ENCODE assay signal across 10 cellular contexts in genomic region chr11:70159612-70160570, GRCh38. TPM values are rescaled to one million over a fixed set of nuclear protein-coding genes. Genes with fewer than 3 reads are reported as not detected.
DNase-seq lines count a peak whose midpoint lies in the region; ATAC-seq and TF ChIP-seq lines count a peak whose summit lies in the region.
"Had no signal": no experiment of that assay in that cellular context is flagged by ENCODE, and none has a peak within 500 bp of the region (broad histone marks: within the 10 kb centered on the region; RNA-seq: fewer than 3 reads in every experiment).

No MANE protein-coding gene starts in this region.

- H3K9me3 ChIP-seq in BLaER1 treated with 17β-estradiol and CSF1 and Interleukin-3, amounts not matched to agents 10 nM and 100 nM (replicated peaks in 1 of 11): no peaks in the 10 kb centered on the region
- H3K9me3 ChIP-seq in neuronal stem cell (replicated peaks in 1 of 2; ENCODE audit: control insufficient read depth in 2 of 2, insufficient read depth in 1 of 2, low read depth in 1 of 2, low read length in 2 of 2) (no peaks in the 10 kb centered on the region), hepatocyte (ENCODE audit: low read depth) (no peaks in the 10 kb centered on the region)

- peaks cover 26 to 60% (median 54%) of the 10 kb centered on the region in 10 experiments for H3K4me1 ChIP-seq in BLaER1 treated with 17β-estradiol and CSF1 and Interleukin-3, amounts not matched to agents 10 nM and 100 nM
- H3K4me1 ChIP-seq in neuronal stem cell (ENCODE audit: control insufficient read depth in 2 of 2, insufficient read depth in 1 of 2, low read depth in 1 of 2, low read length in 2 of 2) (peaks cover 0 to 6% of the 10 kb centered on the region in 2 donors), hepatocyte (ENCODE audit: insufficient read depth) (no peaks in the 10 kb centered on the region)

- no CpG with 5 or more reads among the region's 24 CpGs for WGBS in neuronal stem cell (ENCODE audit: extremely low coverage in 2 of 2, insufficient read length in 2 of 2, insufficient replicate concordance in 1 of 2), 2 donors
- WGBS in hepatocyte (ENCODE audit: low lambda C conversion rate, missing lambda C conversion rate): 92% methylated on average over 24 of the region's 24 CpGs

- no peak overlapping the region for H4K91ac ChIP-seq in neuronal stem cell (ENCODE audit: low read depth, low read length, poor library complexity)

- DNase-seq in LHCN-M2 (ENCODE audit: low read depth): peak; percentile 41
- DNase-seq in coronary artery (ENCODE audit: low spot score): peak; percentile 83
- DNase-seq in neuronal stem cell (ENCODE audit: low spot score): no peak
- no peak for DNase-seq in T-helper 1 cell
- DNase-seq in hepatocyte (ENCODE audit: low spot score): no peak
- DNase-seq: naive thymus-derived CD8-positive, alpha-beta T cell; WERI-Rb-1 had no signal

- H2BK5ac ChIP-seq in neuronal stem cell (ENCODE audit: low read length): no peak overlapping the region

- no peak for ATAC-seq in GM19463 (IDR thresholded peaks at IDR 0.05; ENCODE audit: unreplicated experiment)
- no peak for ATAC-seq in GM18520 (IDR thresholded peaks at IDR 0.05; ENCODE audit: unreplicated experiment)
- ATAC-seq: naive thymus-derived CD8-positive, alpha-beta T cell had no signal

- H3K4me3 ChIP-seq in BLaER1 treated with 17β-estradiol and CSF1 and Interleukin-3, amounts not matched to agents 10 nM and 100 nM: no peak overlapping the region
- no peak overlapping the region for H3K4me3 ChIP-seq in coronary artery
- no peak overlapping the region for H3K4me3 ChIP-seq in neuronal stem cell (ENCODE audit: low read length in 2 of 2)
- no peak overlapping the region for H3K4me3 ChIP-seq in hepatocyte

- no peak overlapping the region for H2AFZ ChIP-seq in neuronal stem cell (ENCODE audit: low read length)
- H2AFZ ChIP-seq in hepatocyte: no peak overlapping the region

- H3K27me3 ChIP-seq in BLaER1 treated with 17β-estradiol and CSF1 and Interleukin-3, amounts not matched to agents 10 nM and 100 nM: peaks cover 0 to 16% (median 0%) of the 10 kb centered on the region in 11 experiments; a peak in 4 of 22 replicates
- H3K27me3 ChIP-seq in neuronal stem cell (ENCODE audit: control insufficient read depth in 3 of 3, insufficient read depth in 3 of 3, low read depth in 1 of 3, low read length in 3 of 3): peaks cover 0 to 27% (median 0%) of the 10 kb centered on the region in 3 experiments
- no peaks in the 10 kb centered on the region for H3K27me3 ChIP-seq in hepatocyte

- H2BK15ac ChIP-seq in neuronal stem cell (ENCODE audit: low read length): no peak overlapping the region

- H3K14ac ChIP-seq in neuronal stem cell (ENCODE audit: low read length): peak overlapping the region; percentile 48

- H3K79me1 ChIP-seq in neuronal stem cell (ENCODE audit: low read depth, low read length): no peaks in the 10 kb centered on the region

- peak overlapping the region; percentile 21 for H3K23ac ChIP-seq in neuronal stem cell (ENCODE audit: low read depth, low read length, poor library complexity)

- H3K4me2 ChIP-seq in BLaER1 treated with 17β-estradiol and CSF1 and Interleukin-3, amounts not matched to agents 10 nM and 100 nM: peak overlapping the region in 9 of 11 experiments; percentile 7 to 89 (median 34); a peak in 19 of 22 replicates
- H3K4me2 ChIP-seq in neuronal stem cell (ENCODE audit: insufficient read depth, low read length, poor library complexity, severe bottlenecking) (no peak overlapping the region), hepatocyte (no peak overlapping the region)

- H4K8ac ChIP-seq in neuronal stem cell (ENCODE audit: low read depth, low read length): no peak overlapping the region

- H3K9ac ChIP-seq in BLaER1 treated with 17β-estradiol and CSF1 and Interleukin-3, amounts not matched to agents 10 nM and 100 nM: no peak overlapping the region
- no peak overlapping the region for H3K9ac ChIP-seq in neuronal stem cell (ENCODE audit: low read depth, low read length, poor library complexity)

- no peaks in the 10 kb centered on the region for H3K9me2 ChIP-seq in hepatocyte (replicated peaks; ENCODE audit: insufficient read depth)

- H4K20me1 ChIP-seq in BLaER1 treated with 17β-estradiol and CSF1 and Interleukin-3, amounts not matched to agents 10 nM and 100 nM: no peaks in the 10 kb centered on the region
- no peaks in the 10 kb centered on the region for H4K20me1 ChIP-seq in hepatocyte (ENCODE audit: insufficient read depth, poor library complexity, severe bottlenecking)

- peak overlapping the region; percentile 73 for H2AK5ac ChIP-seq in neuronal stem cell (ENCODE audit: low read depth, low read length)

- H3K36me3 ChIP-seq in BLaER1 treated with 17β-estradiol and CSF1 and Interleukin-3, amounts not matched to agents 10 nM and 100 nM: no peaks in the 10 kb centered on the region
- no peaks in the 10 kb centered on the region for H3K36me3 ChIP-seq in neuronal stem cell (replicated peaks in 1 of 2; ENCODE audit: control insufficient read depth in 2 of 2, insufficient read depth in 2 of 2, low read length in 2 of 2)
- H3K36me3 ChIP-seq in hepatocyte (replicated peaks; ENCODE audit: insufficient read depth, low read depth): no peaks in the 10 kb centered on the region
- H3K36me3 ChIP-seq: WERI-Rb-1 had no signal

- H3K79me2 ChIP-seq in hepatocyte: no peaks in the 10 kb centered on the region

- TF ChIP-seq CTCF in coronary artery (IDR thresholded peaks at IDR 0.05) (no peak), hepatocyte (IDR thresholded peaks at IDR 0.05; ENCODE audit: poor library complexity) (no peak)

- H3K27ac ChIP-seq in BLaER1 treated with 17β-estradiol and CSF1 and Interleukin-3, amounts not matched to agents 10 nM and 100 nM: peak overlapping the region in 1 of 11 experiments; percentile 6; a peak in 1 of 22 replicates
- H3K27ac ChIP-seq in coronary artery (peak overlapping the region in 1 of 2 donors; percentile 68), neuronal stem cell (replicated peaks; ENCODE audit: low read length) (no peak overlapping the region), hepatocyte (no peak overlapping the region)
- H3K27ac ChIP-seq: WERI-Rb-1 had no signal

- peak overlapping the region; percentile 43 for H2BK12ac ChIP-seq in neuronal stem cell (ENCODE audit: low read length)

- no peak overlapping the region for H3K4ac ChIP-seq in neuronal stem cell (ENCODE audit: low read length)

- H2BK120ac ChIP-seq in neuronal stem cell (ENCODE audit: low read depth, low read length): no peak overlapping the region

- H3K18ac ChIP-seq in neuronal stem cell (ENCODE audit: low read length): peak overlapping the region; percentile 62

RNA-seq across cellular contexts. Expression of gene FADD, which starts 43.2 kb away (rescaled TPM):
- total RNA-seq in LHCN-M2 (2014; rRNA removed): 45.1 and 47.2 TPM in 2 replicates
- 35.4 TPM for polyA plus RNA-seq in LHCN-M2 (2012)
- 18.3 TPM for polyA plus RNA-seq in neuronal stem cell (2013, experiment 1 of 2)
- polyA plus RNA-seq in neuronal stem cell (2013, experiment 2 of 2): 18.4 TPM
- total RNA-seq in hepatocyte: 29.1 and 29.6 TPM in 2 replicates
- 36.1 and 38.2 TPM in 2 replicates for polyA plus RNA-seq in hepatocyte

Comparison
In these comparisons a context has a peak if more than half of its experiments do, and no peak if none do; other contexts are left out.
1. H3K4me2 ChIP-seq: peak in BLaER1 treated with 17β-estradiol and CSF1 and Interleukin-3, amounts not matched to agents 10 nM and 100 nM (9 of 11); none in neuronal stem cell (single experiment) and hepatocyte (single experiment).
2. DNase-seq: peak in LHCN-M2 (single experiment) and coronary artery (single experiment); none in neuronal stem cell (single experiment), T-helper 1 cell (0 of 5) and hepatocyte (single experiment).